1 cellular context compared by ENCODE assay signal in the genomic region with DNA sequence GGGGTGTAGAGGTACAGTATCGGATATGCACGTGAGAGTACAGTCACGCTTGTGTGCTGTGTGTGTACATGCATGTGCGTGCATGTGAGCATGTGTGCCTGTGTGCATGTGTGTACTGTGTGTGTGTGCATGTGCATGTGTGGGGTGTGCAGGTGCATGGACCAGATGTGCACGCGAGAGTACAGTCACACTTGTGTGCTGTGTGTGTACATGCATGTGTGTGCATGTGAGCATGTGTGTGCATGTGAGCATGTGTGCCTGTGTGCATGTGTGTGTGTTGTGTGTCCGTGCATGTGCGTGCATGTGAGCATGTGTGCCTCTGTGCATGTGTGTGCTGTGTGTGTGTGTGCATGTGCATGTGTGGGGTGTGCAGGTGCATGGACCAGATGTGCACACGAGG.
TF ChIP-seq lines count a peak whose summit lies in the region.

No MANE protein-coding gene starts in this region.

TF ChIP-seq in K562, 482 proteins besides CTCF, POLR2A, EP300 and RAD21:
- TF ChIP-seq RBBP5 (IDR thresholded peaks at IDR 0.05; ENCODE audit: borderline replicate concordance, insufficient read depth, low read length, poor library complexity, severe bottlenecking) (no peak), KDM1A (IDR thresholded peaks at IDR 0.05) (peak in 1 of 2 experiments; percentile 77; a peak in 1 of 4 replicates), HCFC1 (IDR thresholded peaks at IDR 0.05; ENCODE audit: low read depth, low read length) (no peak), MEF2D (tag; conservative IDR thresholded peaks at IDR 0.05; ENCODE audit: low read depth) (no peak), FIP1L1 (IDR thresholded peaks at IDR 0.05; ENCODE audit: low read depth, low read length, poor library complexity, severe bottlenecking) (no peak), HNRNPK (IDR thresholded peaks at IDR 0.05; ENCODE audit: low read depth, low read length, poor library complexity, severe bottlenecking) (no peak), SMARCC2 (IDR thresholded peaks at IDR 0.05; ENCODE audit: low read depth) (no peak), KHSRP (IDR thresholded peaks at IDR 0.05) (no peak), ZKSCAN1 (IDR thresholded peaks at IDR 0.05; ENCODE audit: low read depth, low read length) (no peak), HMG20B (CRISPR knock-in tag; IDR thresholded peaks at IDR 0.05) (no peak), OTX1 (CRISPR knock-in tag; IDR thresholded peaks at IDR 0.05) (no peak), ZNF232 (CRISPR knock-in tag; IDR thresholded peaks at IDR 0.05) (no peak), SOX6 (IDR thresholded peaks at IDR 0.05) (no peak), TOE1 (IDR thresholded peaks at IDR 0.05; ENCODE audit: borderline replicate concordance) (no peak), TOE1 (CRISPR knock-in tag; IDR thresholded peaks at IDR 0.05; ENCODE audit: borderline replicate concordance, low read depth) (no peak), ELF1 (tag; IDR thresholded peaks at IDR 0.05) (no peak), NR3C1 (CRISPR knock-in tag; IDR thresholded peaks at IDR 0.05) (no peak), NCOA4 (IDR thresholded peaks at IDR 0.05; ENCODE audit: partially characterized antibody) (no peak), ZNF133 (CRISPR knock-in tag; IDR thresholded peaks at IDR 0.05) (no peak), HDAC8 (tag; IDR thresholded peaks at IDR 0.05) (no peak), TARDBP (IDR thresholded peaks at IDR 0.05) (no peak), ZNF324 (CRISPR knock-in tag; IDR thresholded peaks at IDR 0.05) (no peak), BHLHE40 (IDR thresholded peaks at IDR 0.05; ENCODE audit: low read length) (peak; percentile 30; the same call in 1 of the 2 replicates)
- TF ChIP-seq, protein P1, sequence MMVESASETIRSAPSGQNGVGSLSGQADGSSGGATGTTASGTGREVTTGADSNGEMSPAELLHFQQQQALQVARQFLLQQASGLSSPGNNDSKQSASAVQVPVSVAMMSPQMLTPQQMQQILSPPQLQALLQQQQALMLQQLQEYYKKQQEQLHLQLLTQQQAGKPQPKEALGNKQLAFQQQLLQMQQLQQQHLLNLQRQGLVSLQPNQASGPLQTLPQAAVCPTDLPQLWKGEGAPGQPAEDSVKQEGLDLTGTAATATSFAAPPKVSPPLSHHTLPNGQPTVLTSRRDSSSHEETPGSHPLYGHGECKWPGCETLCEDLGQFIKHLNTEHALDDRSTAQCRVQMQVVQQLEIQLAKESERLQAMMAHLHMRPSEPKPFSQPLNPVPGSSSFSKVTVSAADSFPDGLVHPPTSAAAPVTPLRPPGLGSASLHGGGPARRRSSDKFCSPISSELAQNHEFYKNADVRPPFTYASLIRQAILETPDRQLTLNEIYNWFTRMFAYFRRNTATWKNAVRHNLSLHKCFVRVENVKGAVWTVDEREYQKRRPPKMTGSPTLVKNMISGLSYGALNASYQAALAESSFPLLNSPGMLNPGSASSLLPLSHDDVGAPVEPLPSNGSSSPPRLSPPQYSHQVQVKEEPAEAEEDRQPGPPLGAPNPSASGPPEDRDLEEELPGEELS (CRISPR knock-in tag; IDR thresholded peaks at IDR 0.05; ENCODE audit: borderline replicate concordance): no peak
- TF ChIP-seq, protein P2, sequence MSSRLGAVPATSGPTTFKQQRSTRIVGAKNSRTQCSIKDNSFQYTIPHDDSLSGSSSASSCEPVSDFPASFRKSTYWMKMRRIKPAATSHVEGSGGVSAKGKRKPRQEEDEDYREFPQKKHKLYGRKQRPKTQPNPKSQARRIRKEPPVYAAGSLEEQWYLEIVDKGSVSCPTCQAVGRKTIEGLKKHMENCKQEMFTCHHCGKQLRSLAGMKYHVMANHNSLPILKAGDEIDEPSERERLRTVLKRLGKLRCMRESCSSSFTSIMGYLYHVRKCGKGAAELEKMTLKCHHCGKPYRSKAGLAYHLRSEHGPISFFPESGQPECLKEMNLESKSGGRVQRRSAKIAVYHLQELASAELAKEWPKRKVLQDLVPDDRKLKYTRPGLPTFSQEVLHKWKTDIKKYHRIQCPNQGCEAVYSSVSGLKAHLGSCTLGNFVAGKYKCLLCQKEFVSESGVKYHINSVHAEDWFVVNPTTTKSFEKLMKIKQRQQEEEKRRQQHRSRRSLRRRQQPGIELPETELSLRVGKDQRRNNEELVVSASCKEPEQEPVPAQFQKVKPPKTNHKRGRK (tag; IDR thresholded peaks at IDR 0.05): no peak
- TF ChIP-seq, protein P3, sequence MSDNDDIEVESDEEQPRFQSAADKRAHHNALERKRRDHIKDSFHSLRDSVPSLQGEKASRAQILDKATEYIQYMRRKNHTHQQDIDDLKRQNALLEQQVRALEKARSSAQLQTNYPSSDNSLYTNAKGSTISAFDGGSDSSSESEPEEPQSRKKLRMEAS (CRISPR knock-in tag; IDR thresholded peaks at IDR 0.05): peak; percentile 62; the same call in 1 of the 2 replicates
- TF ChIP-seq, protein P4, sequence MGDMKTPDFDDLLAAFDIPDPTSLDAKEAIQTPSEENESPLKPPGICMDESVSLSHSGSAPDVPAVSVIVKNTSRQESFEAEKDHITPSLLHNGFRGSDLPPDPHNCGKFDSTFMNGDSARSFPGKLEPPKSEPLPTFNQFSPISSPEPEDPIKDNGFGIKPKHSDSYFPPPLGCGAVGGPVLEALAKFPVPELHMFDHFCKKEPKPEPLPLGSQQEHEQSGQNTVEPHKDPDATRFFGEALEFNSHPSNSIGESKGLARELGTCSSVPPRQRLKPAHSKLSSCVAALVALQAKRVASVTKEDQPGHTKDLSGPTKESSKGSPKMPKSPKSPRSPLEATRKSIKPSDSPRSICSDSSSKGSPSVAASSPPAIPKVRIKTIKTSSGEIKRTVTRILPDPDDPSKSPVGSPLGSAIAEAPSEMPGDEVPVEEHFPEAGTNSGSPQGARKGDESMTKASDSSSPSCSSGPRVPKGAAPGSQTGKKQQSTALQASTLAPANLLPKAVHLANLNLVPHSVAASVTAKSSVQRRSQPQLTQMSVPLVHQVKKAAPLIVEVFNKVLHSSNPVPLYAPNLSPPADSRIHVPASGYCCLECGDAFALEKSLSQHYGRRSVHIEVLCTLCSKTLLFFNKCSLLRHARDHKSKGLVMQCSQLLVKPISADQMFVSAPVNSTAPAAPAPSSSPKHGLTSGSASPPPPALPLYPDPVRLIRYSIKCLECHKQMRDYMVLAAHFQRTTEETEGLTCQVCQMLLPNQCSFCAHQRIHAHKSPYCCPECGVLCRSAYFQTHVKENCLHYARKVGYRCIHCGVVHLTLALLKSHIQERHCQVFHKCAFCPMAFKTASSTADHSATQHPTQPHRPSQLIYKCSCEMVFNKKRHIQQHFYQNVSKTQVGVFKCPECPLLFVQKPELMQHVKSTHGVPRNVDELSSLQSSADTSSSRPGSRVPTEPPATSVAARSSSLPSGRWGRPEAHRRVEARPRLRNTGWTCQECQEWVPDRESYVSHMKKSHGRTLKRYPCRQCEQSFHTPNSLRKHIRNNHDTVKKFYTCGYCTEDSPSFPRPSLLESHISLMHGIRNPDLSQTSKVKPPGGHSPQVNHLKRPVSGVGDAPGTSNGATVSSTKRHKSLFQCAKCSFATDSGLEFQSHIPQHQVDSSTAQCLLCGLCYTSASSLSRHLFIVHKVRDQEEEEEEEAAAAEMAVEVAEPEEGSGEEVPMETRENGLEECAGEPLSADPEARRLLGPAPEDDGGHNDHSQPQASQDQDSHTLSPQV (IDR thresholded peaks at IDR 0.05): no peak
